8 cellular contexts compared by ENCODE assay signal in genomic region chr20:1108437-1108920, GRCh38. TPM values are rescaled to one million over a fixed set of nuclear protein-coding genes. Genes with fewer than 3 reads are reported as not detected.
A peak's percentile ranks its signal among the peaks of the same experiment; 100 is the strongest.
DNase-seq lines count a peak whose midpoint lies in the region; ATAC-seq and TF ChIP-seq lines count a peak whose summit lies in the region.

No MANE protein-coding gene starts in this region.

- H3K9ac ChIP-seq in H9 (ENCODE audit: extremely low read depth, insufficient read length, low read length) (no peak overlapping the region), OCI-LY3 (ENCODE audit: low read length) (no peak overlapping the region)

- no peaks in the 10 kb centered on the region for H3K23me2 ChIP-seq in H9 (ENCODE audit: insufficient read length, low read depth, low read length, poor library complexity, severe bottlenecking)

- no peak overlapping the region for H3K14ac ChIP-seq in H9 (ENCODE audit: insufficient read depth, low read length)

- peak; percentile 70 to 78 for ATAC-seq in activated T-cell treated with anti-CD3 and anti-CD28 coated beads, Interleukin-2, amount 50 U/mL, for 72 hours (replicated peaks in 1 of 2)
- ATAC-seq in omental fat pad (ENCODE audit: low FRiP score) (peak; percentile 54), HG03378 (IDR thresholded peaks at IDR 0.05; ENCODE audit: unreplicated experiment) (no peak), GM21619 (IDR thresholded peaks at IDR 0.05; ENCODE audit: unreplicated experiment) (no peak)

- no peak overlapping the region for H2BK12ac ChIP-seq in H9 (ENCODE audit: insufficient read length, low read depth, low read length)

- no peak overlapping the region for H2BK20ac ChIP-seq in H9 (ENCODE audit: low read depth, low read length, poor library complexity, severe bottlenecking)

- H3K9me3 Mint-ChIP-seq in H9, result no peaks in the 10 kb centered on the region
- H3K9me3 Mint-ChIP-seq in activated T-cell treated with anti-CD3 and anti-CD28 coated beads, Interleukin-2, amount 50 U/mL, for 72 hours, result no peaks in the 10 kb centered on the region

- peaks cover 2% of the 10 kb centered on the region in 2 experiments; a peak in 2 of 4 replicates for H3K4me1 Mint-ChIP-seq in H9
- no peaks in the 10 kb centered on the region for H3K4me1 Mint-ChIP-seq in activated T-cell treated with anti-CD3 and anti-CD28 coated beads, Interleukin-2, amount 50 U/mL, for 72 hours (ENCODE audit: low read depth)

- no peak overlapping the region for H3K56ac ChIP-seq in H9 (ENCODE audit: insufficient read length, low read depth, low read length)

- no peak overlapping the region for H3K4ac ChIP-seq in H9 (ENCODE audit: low read depth, low read length)

- H3K79me1 ChIP-seq in H9 (ENCODE audit: insufficient read depth, low read depth, low read length, poor library complexity, severe bottlenecking), result no peaks in the 10 kb centered on the region

- POLR2A ChIA-PET in BJ (lab: Charles Lee), result no interaction called here

- no peak overlapping the region for H2BK120ac ChIP-seq in H9 (ENCODE audit: low read depth, low read length, poor library complexity, severe bottlenecking)

- no peaks in the 10 kb centered on the region; the same call in none of the 2 replicates for H3K27me3 ChIP-seq in BJ (ENCODE audit: control insufficient read depth, insufficient read depth, low read length)
- H3K27me3 ChIP-seq in H9 (ENCODE audit: insufficient read depth, low read length), result no peaks in the 10 kb centered on the region
- no peaks in the 10 kb centered on the region for H3K27me3 ChIP-seq in OCI-LY3 (ENCODE audit: low read depth, low read length)

- H3K27ac ChIP-seq in H9 (ENCODE audit: insufficient read length, low read depth, low read length) (no peak overlapping the region), OCI-LY3 (ENCODE audit: low read length) (no peak overlapping the region)

- H3K4me2 ChIP-seq in H9 (ENCODE audit: insufficient read depth, insufficient read length, low read length) (no peak overlapping the region), OCI-LY3 (ENCODE audit: low read length) (peak overlapping the region; percentile 53)

- H3K4me1 ChIP-seq in H9 (ENCODE audit: insufficient read depth, low read length) (no peaks in the 10 kb centered on the region), OCI-LY3 (ENCODE audit: low read length) (no peaks in the 10 kb centered on the region)

- H3K27me3 Mint-ChIP-seq in H9 (ENCODE audit: low read depth), result peaks cover 7% of the 10 kb centered on the region
- H3K27me3 Mint-ChIP-seq in activated T-cell treated with anti-CD3 and anti-CD28 coated beads, Interleukin-2, amount 50 U/mL, for 72 hours (ENCODE audit: low read depth), result no peaks in the 10 kb centered on the region

- no peak overlapping the region for H4K8ac ChIP-seq in H9 (replicated peaks; ENCODE audit: insufficient read length, low read depth, low read length)

- no peak overlapping the region for H2AFZ ChIP-seq in H9 (ENCODE audit: low read length)
- H2AFZ ChIP-seq in OCI-LY3 (ENCODE audit: low read depth, low read length), result peak overlapping the region; percentile 72; the same call in 1 of the 2 replicates

- H3K18ac ChIP-seq in H9 (ENCODE audit: insufficient read length, low read depth, low read length), result no peak overlapping the region

- H3K27ac Mint-ChIP-seq in H9, result no peak overlapping the region
- no peak overlapping the region for H3K27ac Mint-ChIP-seq in activated T-cell treated with anti-CD3 and anti-CD28 coated beads, Interleukin-2, amount 50 U/mL, for 72 hours

- no peak for DNase-seq in BJ (ENCODE audit: low read depth)
- DNase-seq in H9, result peak; percentile 70
- peak; percentile 53 to 61 for DNase-seq in activated T-cell treated with anti-CD3 and anti-CD28 coated beads, Interleukin-2, amount 50 U/mL, for 72 hours
- peak; percentile 33 for DNase-seq in fibroblast of the aortic adventitia (ENCODE audit: low read depth)
- peak; percentile 34 for DNase-seq in omental fat pad (ENCODE audit: low spot score)

- no peak overlapping the region for H4K5ac ChIP-seq in H9 (ENCODE audit: insufficient read length, low read depth, low read length)

- H3K4me3 ChIP-seq in BJ (ENCODE audit: low read depth, low read length) (no peak overlapping the region), OCI-LY3 (ENCODE audit: low read length) (no peak overlapping the region), fibroblast of the aortic adventitia (ENCODE audit: low read depth, low read length) (no peak overlapping the region)

- no peaks in the 10 kb centered on the region for H4K20me1 ChIP-seq in H9 (ENCODE audit: control insufficient read depth, insufficient read depth, insufficient read length)
- no peaks in the 10 kb centered on the region for H4K20me1 ChIP-seq in OCI-LY3 (ENCODE audit: insufficient read depth, low read length)

- no CpG with 5 or more reads among the region's 5 CpGs for WGBS in H9 (ENCODE audit: extremely low coverage, insufficient read length, low lambda C conversion rate)

- H2BK15ac ChIP-seq in H9 (ENCODE audit: low read depth, low read length), result no peak overlapping the region

- no peak overlapping the region for H3K4me3 Mint-ChIP-seq in H9
- H3K4me3 Mint-ChIP-seq in activated T-cell treated with anti-CD3 and anti-CD28 coated beads, Interleukin-2, amount 50 U/mL, for 72 hours, result no peak overlapping the region

- no peak overlapping the region for H2AK5ac ChIP-seq in H9 (ENCODE audit: insufficient read length, low read length)

- no peak overlapping the region for H4K91ac ChIP-seq in H9 (ENCODE audit: insufficient read length, low read depth, low read length)

- no peaks in the 10 kb centered on the region for H3K79me2 ChIP-seq in H9 (ENCODE audit: insufficient read depth, low read length)
- no peaks in the 10 kb centered on the region for H3K79me2 ChIP-seq in OCI-LY3 (ENCODE audit: low read length)

- H3K9me3 ChIP-seq in H9 (ENCODE audit: control insufficient read depth, low read depth, low read length) (no peaks in the 10 kb centered on the region), OCI-LY3 (ENCODE audit: insufficient read depth, low read length) (no peaks in the 10 kb centered on the region)

- no peak overlapping the region for H2BK5ac ChIP-seq in H9 (ENCODE audit: insufficient read length, low read length)

- H3K23ac ChIP-seq in H9 (ENCODE audit: insufficient read length, low read depth, low read length), result no peak overlapping the region

- TF ChIP-seq CTCF in BJ (IDR thresholded peaks at IDR 0.05; ENCODE audit: insufficient read depth, low read depth, low read length), result peak; percentile 89
- TF ChIP-seq CTCF in H9 (conservative IDR thresholded peaks at IDR 0.05), result peak; percentile 88
- TF ChIP-seq CTCF in OCI-LY3 (IDR thresholded peaks at IDR 0.05; ENCODE audit: low read depth, low read length), result peak; percentile 95
- TF ChIP-seq CTCF in fibroblast of the aortic adventitia (IDR thresholded peaks at IDR 0.05; ENCODE audit: insufficient read depth, low read length), result peak; percentile 86
- peak in 1 of 3 donors; percentile 24 for TF ChIP-seq CTCF in omental fat pad (IDR thresholded peaks at IDR 0.05)

- CTCF ChIA-PET in BJ (lab: Yijun Ruan, JAX), result interaction anchor here (0.6 to 4.3 kb wide), 28 partner anchors 10 to 305 kb away, joined by 3 to 24 read pairs (median 4); partner anchors contain the start of genes PSMF1 and RAD21L1

- no peaks in the 10 kb centered on the region for H3K36me3 Mint-ChIP-seq in H9 (ENCODE audit: insufficient read depth in 1 of 3, low read depth in 3 of 3)
- H3K36me3 Mint-ChIP-seq in activated T-cell treated with anti-CD3 and anti-CD28 coated beads, Interleukin-2, amount 50 U/mL, for 72 hours (ENCODE audit: insufficient read depth in 2 of 2), result no peaks in the 10 kb centered on the region

- H3T11ph ChIP-seq in H9 (ENCODE audit: low read length), result no peak overlapping the region

- H3K36me3 ChIP-seq in BJ (ENCODE audit: control insufficient read depth, insufficient read depth, low read length) (no peaks in the 10 kb centered on the region), OCI-LY3 (replicated peaks; ENCODE audit: low read depth, low read length) (no peaks in the 10 kb centered on the region)

RNA-seq across cellular contexts. Expression of gene PSMF1, which starts 9.9 kb away (rescaled TPM):
- 87.5 and 154 TPM in 2 replicates for polyA plus RNA-seq in BJ (2011; rRNA removed)
- 35.3 and 55.7 TPM in 2 replicates for polyA minus RNA-seq in BJ (2011; rRNA and poly(A)+ RNA removed)
- 90.8 and 93.9 TPM in 2 replicates for total RNA-seq in H9 (2021)
- 100 to 1,000 TPM; 168 to 185 TPM for total RNA-seq in activated T-cell treated with anti-CD3 and anti-CD28 coated beads, Interleukin-2, amount 50 U/mL, for 72 hours
- total RNA-seq in fibroblast of the aortic adventitia (ENCODE audit: low replicate concordance), result 62.1 and 142 TPM in 2 replicates
- total RNA-seq in omental fat pad, result 100 to 1,000 TPM in 1 of 4 donors, 10 to 100 TPM in 3; 60.9 to 140 (median 74.6) TPM

Comparison
In these comparisons a context has a peak if more than half of its experiments do, and no peak if none do; other contexts are left out.
1. ATAC-seq: peak in activated T-cell treated with anti-CD3 and anti-CD28 coated beads, Interleukin-2, amount 50 U/mL, for 72 hours (2 of 2) and omental fat pad (single experiment); none in HG03378 (single experiment) and GM21619 (single experiment).